Comparison of ENCODE assay signal across 26 cellular contexts in the genomic region with DNA sequence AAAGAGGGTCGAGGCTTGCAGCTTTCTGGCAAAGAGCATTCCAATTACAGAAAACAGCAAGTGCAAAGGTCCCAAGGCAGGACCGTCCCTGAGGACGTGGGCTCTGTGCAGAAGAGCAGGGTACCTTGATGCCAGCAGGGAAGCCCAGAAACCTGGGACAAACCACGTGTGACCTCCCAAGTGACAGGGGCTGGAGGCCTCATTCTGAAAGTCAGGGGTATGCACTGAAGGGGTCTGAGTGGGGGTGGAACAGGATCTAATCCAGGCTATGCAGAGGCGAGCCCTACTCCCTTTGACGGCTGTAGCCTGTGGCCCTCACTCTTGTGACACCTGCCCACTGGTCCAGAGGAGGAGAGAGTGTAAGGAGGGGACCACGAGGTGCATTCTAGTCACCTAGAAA. TPM values are rescaled to one million over a fixed set of nuclear protein-coding genes. Genes with fewer than 3 reads are reported as not detected.
"Had no signal": no experiment of that assay in that cellular context is flagged by ENCODE, and none has a peak within 500 bp of the region (broad histone marks: within the 10 kb centered on the region; RNA-seq: fewer than 3 reads in every experiment).

No MANE protein-coding gene starts in this region.

- FAIRE-seq: bronchial epithelial cell, TTC549 had no signal

- H3K27me3 Mint-ChIP-seq: activated CD4-positive, alpha-beta memory T cell treated with anti-CD3 and anti-CD28 coated beads, Interleukin-2, amount 10 ng/mL, durations not matched to agents 7 days and 5 days; activated CD4-positive, alpha-beta T cell treated with anti-CD3 and anti-CD28 coated beads, Interleukin-2, amount 10 ng/mL, durations not matched to agents 7 days and 5 days; activated naive CD4-positive, alpha-beta T cell treated with anti-CD3 and anti-CD28 coated beads, Interleukin-2, amount 50 U/mL, for 24 hours; activated naive CD8-positive, alpha-beta T cell treated with anti-CD3 and anti-CD28 coated beads, Interleukin-2, amount 50 U/mL, for 24 hours; activated T-cell treated with anti-CD3 and anti-CD28 coated beads, Interleukin-2, amount 50 U/mL, for 24 hours had no signal

- H3K9me3 ChIP-seq: colonic mucosa, esophagus muscularis mucosa, heart left ventricle, right atrium auricular region, vagina had no signal

- H3K36me3 Mint-ChIP-seq: activated naive CD4-positive, alpha-beta T cell treated with anti-CD3 and anti-CD28 coated beads, Interleukin-2, amount 50 U/mL, for 24 hours; neural progenitor cell; type B pancreatic cell had no signal

- H3K27me3 ChIP-seq: colonic mucosa, esophagus muscularis mucosa, foreskin keratinocyte, heart left ventricle, neural progenitor cell, right atrium auricular region, vagina had no signal

- H3K27ac Mint-ChIP-seq: activated naive CD4-positive, alpha-beta T cell treated with anti-CD3 and anti-CD28 coated beads, Interleukin-2, amount 50 U/mL, for 24 hours; neural progenitor cell; type B pancreatic cell had no signal

- H3K4me3 Mint-ChIP-seq: activated CD4-positive, alpha-beta memory T cell treated with anti-CD3 and anti-CD28 coated beads, Interleukin-2, amount 10 ng/mL, durations not matched to agents 7 days and 5 days; activated CD4-positive, alpha-beta T cell treated with anti-CD3 and anti-CD28 coated beads, Interleukin-2, amount 10 ng/mL, durations not matched to agents 7 days and 5 days; activated naive CD4-positive, alpha-beta T cell treated with anti-CD3 and anti-CD28 coated beads, Interleukin-2, amount 50 U/mL, for 24 hours; activated naive CD8-positive, alpha-beta T cell treated with anti-CD3 and anti-CD28 coated beads, Interleukin-2, amount 50 U/mL, for 24 hours; activated T-cell treated with anti-CD3 and anti-CD28 coated beads, Interleukin-2, amount 50 U/mL, for 24 hours; immature natural killer cell; naive thymus-derived CD4-positive, alpha-beta T cell; neural progenitor cell; type B pancreatic cell had no signal

- H3K9me3 Mint-ChIP-seq: activated CD4-positive, alpha-beta memory T cell treated with anti-CD3 and anti-CD28 coated beads, Interleukin-2, amount 10 ng/mL, durations not matched to agents 7 days and 5 days; activated CD4-positive, alpha-beta T cell treated with anti-CD3 and anti-CD28 coated beads, Interleukin-2, amount 10 ng/mL, durations not matched to agents 7 days and 5 days; activated naive CD4-positive, alpha-beta T cell treated with anti-CD3 and anti-CD28 coated beads, Interleukin-2, amount 50 U/mL, for 24 hours; activated naive CD8-positive, alpha-beta T cell treated with anti-CD3 and anti-CD28 coated beads, Interleukin-2, amount 50 U/mL, for 24 hours; activated T-cell treated with anti-CD3 and anti-CD28 coated beads, Interleukin-2, amount 50 U/mL, for 24 hours; immature natural killer cell; naive thymus-derived CD4-positive, alpha-beta T cell; type B pancreatic cell had no signal

- H3K4me1 ChIP-seq: colonic mucosa, foreskin keratinocyte, neural progenitor cell had no signal

- H3K27ac ChIP-seq: colonic mucosa, esophagus muscularis mucosa, foreskin keratinocyte, heart left ventricle, neural progenitor cell, right atrium auricular region, vagina, VCaP had no signal

- H3K36me3 ChIP-seq: colonic mucosa, neural progenitor cell, right atrium auricular region, vagina had no signal

- DNase-seq: activated CD8-positive, alpha-beta memory T cell treated with anti-CD3 and anti-CD28 coated beads, Interleukin-2, amount 50 U/mL, for 48 hours; cerebellar nuclear complex; foreskin keratinocyte; occipital lobe; T-helper 9 cell had no signal

- H3K4me3 ChIP-seq: colonic mucosa, esophagus muscularis mucosa, heart left ventricle, neural progenitor cell, right atrium auricular region, vagina had no signal

RNA-seq across cellular contexts. Expression of a gene that starts 22.9 kb away (rescaled TPM):
- total RNA-seq: bronchial epithelial cell, foreskin keratinocyte had no signal
- polyA plus RNA-seq: foreskin keratinocyte had no signal

RNA-seq across cellular contexts. Expression of a gene that starts 31.4 kb away (rescaled TPM):
- total RNA-seq: activated CD4-positive, alpha-beta T cell treated with anti-CD3 and anti-CD28 coated beads, Interleukin-2, amount 10 ng/mL, durations not matched to agents 7 days and 5 days; bronchial epithelial cell; colonic mucosa; esophagus muscularis mucosa; foreskin keratinocyte; heart left ventricle; kidney epithelial cell; lower leg skin; occipital lobe; pulmonary artery endothelial cell; right atrium auricular region; T-helper 1 cell treated with Interleukin-12 subunit alpha and Interleukin-12 subunit beta and Interleukin-4 antibody, amounts not matched to agents 30 ng/mL and 1 ng/mL, for 36 hours; vagina had no signal
- polyA plus RNA-seq: foreskin keratinocyte; heart left ventricle; immature natural killer cell; naive thymus-derived CD4-positive, alpha-beta T cell had no signal

RNA-seq across cellular contexts. Expression of a gene that starts 49.9 kb away (rescaled TPM):
- total RNA-seq: foreskin keratinocyte had no signal
- polyA plus RNA-seq: foreskin keratinocyte; naive thymus-derived CD4-positive, alpha-beta T cell had no signal
